16 cellular contexts compared by ENCODE assay signal in the genomic region with DNA sequence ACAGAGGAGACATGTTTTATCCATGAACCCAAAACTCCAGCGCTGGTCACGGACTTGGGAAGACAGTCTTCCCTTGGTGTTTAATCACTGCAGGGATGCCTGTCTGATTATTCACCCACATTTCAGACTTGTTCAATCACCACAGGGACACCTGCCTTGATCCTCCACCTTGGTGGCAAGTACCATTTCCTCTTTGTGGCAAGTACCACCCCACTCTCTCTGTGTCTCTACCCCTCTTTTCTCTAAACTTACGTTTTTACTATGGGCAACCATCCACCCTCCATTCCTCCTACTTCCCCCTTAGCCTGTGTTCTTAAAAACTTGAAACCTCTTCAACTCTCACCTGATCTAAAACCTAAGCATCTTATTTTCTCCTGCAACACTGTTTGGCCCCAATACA. TPM values are rescaled to one million over a fixed set of nuclear protein-coding genes. Genes with fewer than 3 reads are reported as not detected.
A peak's percentile ranks its signal among the peaks of the same experiment; 100 is the strongest.
DNase-seq lines count a peak whose midpoint lies in the region; ATAC-seq and TF ChIP-seq lines count a peak whose summit lies in the region.
"Had no signal": no experiment of that assay in that cellular context is flagged by ENCODE, and none has a peak within 500 bp of the region (broad histone marks: within the 10 kb centered on the region; RNA-seq: fewer than 3 reads in every experiment).

No MANE protein-coding gene starts in this region.

- no peak for TF ChIP-seq CTCF in activated CD8-positive, alpha-beta T cell treated with anti-CD3 and anti-CD28 coated beads for 36 hours (IDR thresholded peaks at IDR 0.05)

- intact Hi-C loops in activated CD8-positive, alpha-beta T cell treated with anti-CD3 and anti-CD28 coated beads for 36 hours (cut with micrococcal nuclease) = no loop called here

- POLR2A ChIA-PET in activated CD8-positive, alpha-beta T cell treated with anti-CD3 and anti-CD28 coated beads for 36 hours (lab: Charles Lee) = interaction anchor here (1.0 kb wide), 1 partner anchor 23 kb away, joined by 3 read pairs; no protein-coding TSS in a partner anchor

- no peak overlapping the region for H3K4me3 ChIP-seq in Jurkat, Clone E6-1 (ENCODE audit: low read length)
- H3K4me3 ChIP-seq: K562, PC-9 had no signal

- peak overlapping the region; percentile 69 for H3K27ac Mint-ChIP-seq in activated CD8-positive, alpha-beta T cell treated with anti-CD3 and anti-CD28 coated beads for 36 hours
- peak overlapping the region; percentile 56 for H3K27ac Mint-ChIP-seq in stimulated activated effector memory CD8-positive, alpha-beta T cell treated with anti-CD3 and anti-CD28 coated beads, Interleukin-12 subunit alpha, Interleukin-12 subunit beta, amount 100 ng/mL, for 72 hours
- H3K27ac Mint-ChIP-seq: B cell had no signal

- H3K27me3 Mint-ChIP-seq in activated CD8-positive, alpha-beta T cell treated with anti-CD3 and anti-CD28 coated beads for 36 hours = no peaks in the 10 kb centered on the region
- H3K27me3 Mint-ChIP-seq: B cell had no signal

- peaks cover 12% of the 10 kb centered on the region for H3K9me3 Mint-ChIP-seq in activated CD8-positive, alpha-beta T cell treated with anti-CD3 and anti-CD28 coated beads for 36 hours
- H3K9me3 Mint-ChIP-seq in stimulated activated effector memory CD8-positive, alpha-beta T cell treated with anti-CD3 and anti-CD28 coated beads, Interleukin-12 subunit alpha, Interleukin-12 subunit beta, amount 100 ng/mL, for 72 hours = peaks cover 6% of the 10 kb centered on the region

- CTCF ChIA-PET in activated CD8-positive, alpha-beta T cell treated with anti-CD3 and anti-CD28 coated beads for 36 hours (lab: Charles Lee) = no interaction called here

- no peak for ATAC-seq in activated CD8-positive, alpha-beta T cell treated with anti-CD3 and anti-CD28 coated beads for 36 hours
- no peak for ATAC-seq in stimulated activated effector memory CD8-positive, alpha-beta T cell treated with anti-CD3 and anti-CD28 coated beads, Interleukin-12 subunit alpha, Interleukin-12 subunit beta, amount 100 ng/mL, for 72 hours
- ATAC-seq in HG03469 (IDR thresholded peaks at IDR 0.05; ENCODE audit: unreplicated experiment) = no peak
- ATAC-seq: K562 had no signal

- DNase-seq in Jurkat, Clone E6-1 (ENCODE audit: low read depth, low spot score) = peak; percentile 30
- no peak for DNase-seq in activated CD8-positive, alpha-beta T cell treated with anti-CD3 and anti-CD28 coated beads for 36 hours
- DNase-seq in kidney tubule cell (ENCODE audit: low spot score) = peak; percentile 50
- DNase-seq in stimulated activated effector memory CD8-positive, alpha-beta T cell treated with anti-CD3 and anti-CD28 coated beads, Interleukin-12 subunit alpha, Interleukin-12 subunit beta, amount 100 ng/mL, for 72 hours (ENCODE audit: low spot score in 2 of 2) = no peak
- DNase-seq in UCSD-AML1 (lab: John Stamatoyannopoulos, UW; ENCODE audit: unreplicated experiment) = no peak
- no peak for DNase-seq in iPS-NIHi7 (ENCODE audit: extremely low spot score)
- DNase-seq: GF-D8; NCI-H1048; NCI-H2107; NCI-H345; NCI-H69; NK-92 treated with Interleukin-12 subunit alpha and Interleukin-12 subunit beta, amount 100 ng/mL, for 24 hours; PC-9 had no signal

- H3K4me1 Mint-ChIP-seq in activated CD8-positive, alpha-beta T cell treated with anti-CD3 and anti-CD28 coated beads for 36 hours (ENCODE audit: low read depth) = peaks cover 23% of the 10 kb centered on the region
- peaks cover 23% of the 10 kb centered on the region for H3K4me1 Mint-ChIP-seq in stimulated activated effector memory CD8-positive, alpha-beta T cell treated with anti-CD3 and anti-CD28 coated beads, Interleukin-12 subunit alpha, Interleukin-12 subunit beta, amount 100 ng/mL, for 72 hours

- no peak overlapping the region for H3K4me3 Mint-ChIP-seq in activated CD8-positive, alpha-beta T cell treated with anti-CD3 and anti-CD28 coated beads for 36 hours
- no peak overlapping the region for H3K4me3 Mint-ChIP-seq in stimulated activated effector memory CD8-positive, alpha-beta T cell treated with anti-CD3 and anti-CD28 coated beads, Interleukin-12 subunit alpha, Interleukin-12 subunit beta, amount 100 ng/mL, for 72 hours
- H3K4me3 Mint-ChIP-seq: B cell had no signal

- peaks cover 58% of the 10 kb centered on the region for H3K36me3 Mint-ChIP-seq in activated CD8-positive, alpha-beta T cell treated with anti-CD3 and anti-CD28 coated beads for 36 hours (ENCODE audit: low read depth)
- H3K36me3 Mint-ChIP-seq in stimulated activated effector memory CD8-positive, alpha-beta T cell treated with anti-CD3 and anti-CD28 coated beads, Interleukin-12 subunit alpha, Interleukin-12 subunit beta, amount 100 ng/mL, for 72 hours = peaks cover 54% of the 10 kb centered on the region

RNA-seq across cellular contexts. Expression of gene ZNF83, which starts 16.8 kb away (rescaled TPM):
- 29.9 TPM for polyA plus RNA-seq in Jurkat, Clone E6-1 (2012; ENCODE audit: insufficient read depth, insufficient read length)
- 10 to 100 TPM; 27.4 to 31.1 TPM for total RNA-seq in activated CD8-positive, alpha-beta T cell treated with anti-CD3 and anti-CD28 coated beads for 36 hours

RNA-seq across cellular contexts. Expression of gene ZNF701, which starts 51.3 kb away (rescaled TPM):
- not detected for polyA plus RNA-seq in Jurkat, Clone E6-1 (2012; ENCODE audit: insufficient read depth, insufficient read length)
- 10 to 100 TPM; 21.1 to 23.0 TPM for total RNA-seq in activated CD8-positive, alpha-beta T cell treated with anti-CD3 and anti-CD28 coated beads for 36 hours

Comparison
In these comparisons a context has a peak if more than half of its experiments do, and no peak if none do; other contexts are left out.
1. DNase-seq: peak in Jurkat, Clone E6-1 (single experiment) and kidney tubule cell (single experiment); none in activated CD8-positive, alpha-beta T cell treated with anti-CD3 and anti-CD28 coated beads for 36 hours (single experiment), stimulated activated effector memory CD8-positive, alpha-beta T cell treated with anti-CD3 and anti-CD28 coated beads, Interleukin-12 subunit alpha, Interleukin-12 subunit beta, amount 100 ng/mL, for 72 hours (0 of 2), UCSD-AML1 (single experiment) and iPS-NIHi7 (single experiment).